9 cellular contexts compared by ENCODE assay signal in genomic region chr11:120576606-120577005, GRCh38.
"Had no signal": no experiment of that assay in that cellular context is flagged by ENCODE, and none has a peak within 500 bp of the region (broad histone marks: within the 10 kb centered on the region; RNA-seq: fewer than 3 reads in every experiment).

No MANE protein-coding gene starts in this region.

- FAIRE-seq: HepG2 had no signal

- H3K9ac ChIP-seq: GM23248 had no signal

- H3K9me3 ChIP-seq: HAP-1 had no signal

- H3K27ac Mint-ChIP-seq: HFFc6, IgD-negative memory B cell had no signal

- H3K9me3 Mint-ChIP-seq: HFFc6, IgD-negative memory B cell had no signal

- H3K36me3 ChIP-seq: HAP-1 had no signal

- ATAC-seq: HCT116, HepG2 had no signal

- H3K27ac ChIP-seq: GM23248, HL-60 had no signal

- H3K4me3 ChIP-seq: GM23248, HAP-1 had no signal

- H3K4me1 ChIP-seq: HAP-1 had no signal

- H3K4me3 Mint-ChIP-seq: HFFc6, IgD-negative memory B cell had no signal

- DNase-seq: GM23248, GOT3, H7, HFFc6 had no signal
